In genomic region chr12:54306925-54307731, GRCh38 we compare ENCODE assay signal across 1 cellular context.
A peak's percentile ranks its signal among the peaks of the same experiment; 100 is the strongest.
TF ChIP-seq lines count a peak whose summit lies in the region.

No MANE protein-coding gene starts in this region.

TF ChIP-seq in K562, 482 proteins besides CTCF, POLR2A, EP300 and RAD21 (continued from another document and continues in another):
- no peak for TF ChIP-seq USF1 (CRISPR knock-in tag; IDR thresholded peaks at IDR 0.05)
- no peak for TF ChIP-seq ZHX1 (conservative IDR thresholded peaks at IDR 0.05; ENCODE audit: low read length)
- TF ChIP-seq ZMIZ1 (IDR thresholded peaks at IDR 0.05; ENCODE audit: low read depth in 2 of 2, low read length in 2 of 2), result 0 out of 4 replicates have a peak, but pooled peaks of 1 of the 2 experiments have one; percentile 23
- TF ChIP-seq HDAC8 (tag; IDR thresholded peaks at IDR 0.05), result no peak
- TF ChIP-seq CLOCK (CRISPR knock-in tag; IDR thresholded peaks at IDR 0.05; ENCODE audit: borderline replicate concordance), result no peak
- peak; percentile 39; the same call in 1 of the 2 replicates for TF ChIP-seq PKNOX1 (IDR thresholded peaks at IDR 0.05)
- TF ChIP-seq TCF15 (CRISPR knock-in tag; IDR thresholded peaks at IDR 0.05), result no peak
- TF ChIP-seq ZNF165 (CRISPR knock-in tag; IDR thresholded peaks at IDR 0.05; ENCODE audit: borderline replicate concordance), result no peak
- no peak for TF ChIP-seq PCBP2 (IDR thresholded peaks at IDR 0.05; ENCODE audit: low read depth, low read length, poor library complexity, severe bottlenecking)
- no peak for TF ChIP-seq PYGO2 (tag; IDR thresholded peaks at IDR 0.05)
- TF ChIP-seq MLLT1 (IDR thresholded peaks at IDR 0.05), result peak; percentile 35 to 44; a peak in 2 of 4 replicates
- 0 out of 2 replicates have a peak, but pooled peaks have one; percentile 18 for TF ChIP-seq SMAD3 (CRISPR knock-in tag; conservative IDR thresholded peaks at IDR 0.05)
- TF ChIP-seq ETV6 (IDR thresholded peaks at IDR 0.05; ENCODE audit: borderline replicate concordance in 1 of 2, low read depth in 2 of 2, low read length in 1 of 2), result no peak
- TF ChIP-seq ETV6 (CRISPR knock-in tag; IDR thresholded peaks at IDR 0.05; ENCODE audit: borderline replicate concordance), result no peak
- 0 out of 4 replicates have a peak, but pooled peaks of 1 of the 2 experiments have one; percentile 55 for TF ChIP-seq UBTF (IDR thresholded peaks at IDR 0.05; ENCODE audit: borderline replicate concordance in 1 of 2, low read depth in 2 of 2, low read length in 2 of 2)
- TF ChIP-seq ARHGAP35 (IDR thresholded peaks at IDR 0.05; ENCODE audit: partially characterized antibody), result no peak
- TF ChIP-seq BACH1 (tag; IDR thresholded peaks at IDR 0.05), result no peak
- TF ChIP-seq ZKSCAN1 (IDR thresholded peaks at IDR 0.05; ENCODE audit: low read depth, low read length), result peak; percentile 57; the same call in 1 of the 2 replicates
- TF ChIP-seq EHMT2 (IDR thresholded peaks at IDR 0.05), result no peak
- no peak for TF ChIP-seq CBX2 (IDR thresholded peaks at IDR 0.05; ENCODE audit: insufficient read depth, low read length, poor library complexity, severe bottlenecking)
- no peak for TF ChIP-seq HEY1 (CRISPR knock-in tag; IDR thresholded peaks at IDR 0.05; ENCODE audit: borderline replicate concordance)
- no peak for TF ChIP-seq TFE3 (CRISPR knock-in tag; IDR thresholded peaks at IDR 0.05)
- TF ChIP-seq TAF15 (IDR thresholded peaks at IDR 0.05; ENCODE audit: low read depth, low read length), result no peak
- TF ChIP-seq ZBTB43 (CRISPR knock-in tag; IDR thresholded peaks at IDR 0.05), result no peak
- peak; percentile 46; the same call in 1 of the 2 replicates for TF ChIP-seq IRF9 (tag; IDR thresholded peaks at IDR 0.05)
- no peak for TF ChIP-seq ADNP (tag; IDR thresholded peaks at IDR 0.05)
- no peak for TF ChIP-seq ATF2 (CRISPR knock-in tag; IDR thresholded peaks at IDR 0.05)
- TF ChIP-seq MAX (CRISPR knock-in tag; IDR thresholded peaks at IDR 0.05), result no peak
- TF ChIP-seq RUNX1 (IDR thresholded peaks at IDR 0.05; ENCODE audit: low read depth), result no peak
- no peak for TF ChIP-seq HNRNPK (IDR thresholded peaks at IDR 0.05; ENCODE audit: low read depth, low read length, poor library complexity, severe bottlenecking)
- no peak for TF ChIP-seq ZNF121 (CRISPR knock-in tag; conservative IDR thresholded peaks at IDR 0.05)
